8 cellular contexts compared by ENCODE assay signal in the genomic region with DNA sequence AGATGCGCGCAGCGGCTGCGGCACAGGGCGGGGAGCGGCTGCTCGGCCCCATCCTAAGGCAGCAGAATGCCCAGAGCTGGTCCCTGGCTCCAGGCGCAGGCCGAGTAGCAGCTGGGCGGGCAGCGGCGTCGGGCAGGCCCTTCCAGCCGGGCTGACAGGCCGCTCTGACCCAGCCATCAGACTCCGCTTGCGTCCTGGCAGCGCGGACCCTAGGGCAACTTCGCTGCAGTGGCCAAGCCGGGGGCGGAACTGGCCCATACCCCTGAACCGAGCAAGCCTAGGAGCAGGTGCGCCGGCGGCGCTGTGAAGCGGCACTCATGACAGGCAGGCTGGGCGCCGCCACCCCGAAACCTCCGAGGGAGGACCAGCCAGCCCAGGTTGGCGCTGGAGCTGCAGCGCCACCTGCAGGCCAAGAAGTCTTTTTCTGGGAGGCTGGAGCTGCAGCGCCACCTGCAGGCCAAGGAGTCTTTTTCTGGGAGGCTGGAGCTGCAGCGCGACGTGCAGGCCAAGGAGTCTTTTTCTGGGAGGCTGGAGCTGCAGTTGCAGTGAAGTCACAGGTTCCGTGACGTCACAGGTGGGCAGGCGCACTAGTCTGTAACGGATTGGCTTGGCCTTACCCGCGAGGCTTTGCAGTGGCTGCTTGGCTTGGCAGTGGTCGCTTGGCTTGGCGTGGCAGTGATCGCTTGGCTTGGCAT.
DNase-seq lines count a peak whose midpoint lies in the region; ATAC-seq, FAIRE-seq and TF ChIP-seq lines count a peak whose summit lies in the region.
"Not testable (repeated sequence)": the region's sequence is repeated elsewhere in the genome, so short reads cannot be mapped to it uniquely, and the experiment has no call there.

No MANE protein-coding gene starts in this region.

- H3K27ac ChIP-seq in kidney (ENCODE audit: low read depth in 2 of 2, low read length in 2 of 2); upper lobe of right lung: not testable (repeated sequence)

- intact Hi-C loops in kidney (cut with DNase I); upper lobe of right lung (cut with DNase I): not testable (repeated sequence)

- FAIRE-seq in GM12891 (lab: Jason Lieb, UNC), result peak; percentile 92
- not testable (repeated sequence) for FAIRE-seq in kidney (lab: Jason Lieb, UNC)

- not testable (repeated sequence) for H3K9ac ChIP-seq in kidney (ENCODE audit: low read length in 2 of 2); skeletal muscle satellite cell (ENCODE audit: low read depth, low read length)

- H3K4me2 ChIP-seq in skeletal muscle satellite cell (ENCODE audit: low read length), result peak overlapping the region; percentile 69

- H3K36me3 ChIP-seq in kidney (ENCODE audit: control insufficient read depth in 1 of 2, insufficient read depth in 2 of 2, low read length in 2 of 2); skeletal muscle satellite cell (ENCODE audit: insufficient read depth, low read length); upper lobe of right lung: not testable (repeated sequence)

- not testable (repeated sequence) for H3K4me3 ChIP-seq in kidney (ENCODE audit: low read length in 2 of 2)
- H3K4me3 ChIP-seq in skeletal muscle satellite cell (ENCODE audit: low read length), result peak overlapping the region; percentile 52
- peak overlapping the region; percentile 43 for H3K4me3 ChIP-seq in upper lobe of right lung

- ATAC-seq in HG03097 (IDR thresholded peaks at IDR 0.05; ENCODE audit: low FRiP score, unreplicated experiment), result peak; percentile 79
- ATAC-seq in upper lobe of right lung, result peak; percentile 96

- TF ChIP-seq CTCF in kidney (IDR thresholded peaks at IDR 0.05; ENCODE audit: borderline replicate concordance, extremely low read depth, insufficient read depth) (peak; percentile 92), upper lobe of right lung (IDR thresholded peaks at IDR 0.05) (peak; percentile 93)

- TF ChIP-seq POLR2A in GM12891 (IDR thresholded peaks at IDR 0.05; ENCODE audit: low read depth, low read length), result not testable (repeated sequence)

- peak; percentile 32 for DNase-seq in GM12891 (ENCODE audit: insufficient read length, low spot score)
- DNase-seq in RKO (ENCODE audit: low spot score), result peak; percentile 45
- peak; percentile 89 for DNase-seq in activated CD8-positive, alpha-beta memory T cell treated with anti-CD3 and anti-CD28 coated beads, Interleukin-2, amount 50 U/mL, for 48 hours
- peak; percentile 44 for DNase-seq in dedifferentiated amniotic fluid mesenchymal stem cell (ENCODE audit: extremely low spot score)
- DNase-seq in kidney, result peak; percentile 83
- peak; percentile 87 for DNase-seq in upper lobe of right lung

- not testable (repeated sequence) for H3K27me3 ChIP-seq in skeletal muscle satellite cell (ENCODE audit: control insufficient read depth, insufficient read depth, low read length); upper lobe of right lung

- H3K4me1 ChIP-seq in kidney (ENCODE audit: control insufficient read depth in 1 of 2, insufficient read depth in 1 of 2, low read depth in 1 of 2, low read length in 2 of 2); skeletal muscle satellite cell (ENCODE audit: control insufficient read depth, insufficient read depth, low read length); upper lobe of right lung: not testable (repeated sequence)

- H3K9me3 ChIP-seq in kidney (ENCODE audit: control insufficient read depth in 1 of 2, low read length in 2 of 2); skeletal muscle satellite cell (replicated peaks; ENCODE audit: low read length); upper lobe of right lung: not testable (repeated sequence)

Comparison
In these comparisons a context has a peak if more than half of its experiments do, and no peak if none do; other contexts are left out.
1. DNase-seq: peak in every context shown above with its lines; median percentile 89 in activated CD8-positive, alpha-beta memory T cell treated with anti-CD3 and anti-CD28 coated beads, Interleukin-2, amount 50 U/mL, for 48 hours; 87 in upper lobe of right lung; 83 in kidney; 45 in RKO; 44 in dedifferentiated amniotic fluid mesenchymal stem cell; 32 in GM12891.